In the genomic region with DNA sequence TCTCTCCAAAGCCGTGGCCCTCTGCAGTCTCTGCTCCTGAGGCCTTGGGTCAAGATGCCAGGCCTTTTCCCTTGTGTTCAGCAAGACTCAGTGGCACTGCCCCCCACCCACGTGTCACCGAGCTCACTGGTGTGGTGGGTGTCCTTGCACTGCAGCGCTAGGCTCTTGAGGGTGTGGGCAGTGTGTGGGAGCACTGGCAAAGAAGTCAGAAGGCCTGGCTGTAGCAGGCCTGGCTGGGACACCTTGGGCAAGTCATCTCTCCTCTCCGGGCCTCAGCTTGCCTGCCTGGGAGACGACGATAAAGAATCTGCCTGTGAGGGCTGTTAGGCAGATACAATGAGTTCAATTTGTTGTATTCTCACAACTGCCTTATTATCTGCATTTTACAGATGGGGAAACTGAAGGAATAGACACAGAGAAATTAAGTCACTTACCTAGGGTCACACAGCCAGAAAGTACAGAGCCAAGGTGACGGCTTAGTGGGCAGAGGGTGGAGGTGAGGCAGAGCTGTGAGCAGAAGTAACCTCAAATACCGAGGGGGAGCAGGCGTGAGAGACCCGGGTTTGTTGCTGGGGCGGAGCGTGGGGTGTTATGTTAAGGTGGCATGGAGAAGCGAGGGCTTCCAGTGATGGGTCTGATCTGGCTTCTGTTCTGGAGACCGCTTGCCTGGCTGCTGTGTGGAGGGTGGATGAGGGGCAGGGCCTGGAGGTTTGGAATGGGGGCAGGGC, we compare ENCODE assay signal across 1 cellular context.
TF ChIP-seq lines count a peak whose summit lies in the region.

No MANE protein-coding gene starts in this region.

TF ChIP-seq in SK-N-SH treated with all-trans-retinoic acid at 6 μM for 48 hours, 23 proteins besides CTCF, POLR2A, EP300 and RAD21 (continued from another document):
- TF ChIP-seq, protein P1, sequence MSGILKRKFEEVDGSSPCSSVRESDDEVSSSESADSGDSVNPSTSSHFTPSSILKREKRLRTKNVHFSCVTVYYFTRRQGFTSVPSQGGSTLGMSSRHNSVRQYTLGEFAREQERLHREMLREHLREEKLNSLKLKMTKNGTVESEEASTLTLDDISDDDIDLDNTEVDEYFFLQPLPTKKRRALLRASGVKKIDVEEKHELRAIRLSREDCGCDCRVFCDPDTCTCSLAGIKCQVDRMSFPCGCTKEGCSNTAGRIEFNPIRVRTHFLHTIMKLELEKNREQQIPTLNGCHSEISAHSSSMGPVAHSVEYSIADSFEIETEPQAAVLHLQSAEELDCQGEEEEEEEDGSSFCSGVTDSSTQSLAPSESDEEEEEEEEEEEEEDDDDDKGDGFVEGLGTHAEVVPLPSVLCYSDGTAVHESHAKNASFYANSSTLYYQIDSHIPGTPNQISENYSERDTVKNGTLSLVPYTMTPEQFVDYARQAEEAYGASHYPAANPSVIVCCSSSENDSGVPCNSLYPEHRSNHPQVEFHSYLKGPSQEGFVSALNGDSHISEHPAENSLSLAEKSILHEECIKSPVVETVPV (CRISPR knock-in tag; IDR thresholded peaks at IDR 0.05) = no peak
- TF ChIP-seq ISL1 (CRISPR knock-in tag; IDR thresholded peaks at IDR 0.05) (no peak), ESRRG (CRISPR knock-in tag; IDR thresholded peaks at IDR 0.05) (no peak), OSR1 (CRISPR knock-in tag; IDR thresholded peaks at IDR 0.05) (no peak), ARNTL (CRISPR knock-in tag; IDR thresholded peaks at IDR 0.05; ENCODE audit: borderline replicate concordance, low read depth) (no peak), SNAI2 (CRISPR knock-in tag; IDR thresholded peaks at IDR 0.05) (no peak), CSDC2 (CRISPR knock-in tag; IDR thresholded peaks at IDR 0.05) (no peak), BACH2 (CRISPR knock-in tag; IDR thresholded peaks at IDR 0.05; ENCODE audit: borderline replicate concordance) (no peak), RARB (CRISPR knock-in tag; IDR thresholded peaks at IDR 0.05) (no peak), TCF4 (CRISPR knock-in tag; IDR thresholded peaks at IDR 0.05; ENCODE audit: borderline replicate concordance) (no peak), ZFP30 (CRISPR knock-in tag; IDR thresholded peaks at IDR 0.05) (no peak), TOX (CRISPR knock-in tag; IDR thresholded peaks at IDR 0.05; ENCODE audit: borderline replicate concordance) (no peak), ZC3H10 (CRISPR knock-in tag; IDR thresholded peaks at IDR 0.05) (no peak)
- TF ChIP-seq, protein P2, sequence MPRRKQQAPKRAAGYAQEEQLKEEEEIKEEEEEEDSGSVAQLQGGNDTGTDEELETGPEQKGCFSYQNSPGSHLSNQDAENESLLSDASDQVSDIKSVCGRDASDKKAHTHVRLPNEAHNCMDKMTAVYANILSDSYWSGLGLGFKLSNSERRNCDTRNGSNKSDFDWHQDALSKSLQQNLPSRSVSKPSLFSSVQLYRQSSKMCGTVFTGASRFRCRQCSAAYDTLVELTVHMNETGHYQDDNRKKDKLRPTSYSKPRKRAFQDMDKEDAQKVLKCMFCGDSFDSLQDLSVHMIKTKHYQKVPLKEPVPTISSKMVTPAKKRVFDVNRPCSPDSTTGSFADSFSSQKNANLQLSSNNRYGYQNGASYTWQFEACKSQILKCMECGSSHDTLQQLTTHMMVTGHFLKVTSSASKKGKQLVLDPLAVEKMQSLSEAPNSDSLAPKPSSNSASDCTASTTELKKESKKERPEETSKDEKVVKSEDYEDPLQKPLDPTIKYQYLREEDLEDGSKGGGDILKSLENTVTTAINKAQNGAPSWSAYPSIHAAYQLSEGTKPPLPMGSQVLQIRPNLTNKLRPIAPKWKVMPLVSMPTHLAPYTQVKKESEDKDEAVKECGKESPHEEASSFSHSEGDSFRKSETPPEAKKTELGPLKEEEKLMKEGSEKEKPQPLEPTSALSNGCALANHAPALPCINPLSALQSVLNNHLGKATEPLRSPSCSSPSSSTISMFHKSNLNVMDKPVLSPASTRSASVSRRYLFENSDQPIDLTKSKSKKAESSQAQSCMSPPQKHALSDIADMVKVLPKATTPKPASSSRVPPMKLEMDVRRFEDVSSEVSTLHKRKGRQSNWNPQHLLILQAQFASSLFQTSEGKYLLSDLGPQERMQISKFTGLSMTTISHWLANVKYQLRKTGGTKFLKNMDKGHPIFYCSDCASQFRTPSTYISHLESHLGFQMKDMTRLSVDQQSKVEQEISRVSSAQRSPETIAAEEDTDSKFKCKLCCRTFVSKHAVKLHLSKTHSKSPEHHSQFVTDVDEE (CRISPR knock-in tag; IDR thresholded peaks at IDR 0.05) = no peak
